In the genomic region with DNA sequence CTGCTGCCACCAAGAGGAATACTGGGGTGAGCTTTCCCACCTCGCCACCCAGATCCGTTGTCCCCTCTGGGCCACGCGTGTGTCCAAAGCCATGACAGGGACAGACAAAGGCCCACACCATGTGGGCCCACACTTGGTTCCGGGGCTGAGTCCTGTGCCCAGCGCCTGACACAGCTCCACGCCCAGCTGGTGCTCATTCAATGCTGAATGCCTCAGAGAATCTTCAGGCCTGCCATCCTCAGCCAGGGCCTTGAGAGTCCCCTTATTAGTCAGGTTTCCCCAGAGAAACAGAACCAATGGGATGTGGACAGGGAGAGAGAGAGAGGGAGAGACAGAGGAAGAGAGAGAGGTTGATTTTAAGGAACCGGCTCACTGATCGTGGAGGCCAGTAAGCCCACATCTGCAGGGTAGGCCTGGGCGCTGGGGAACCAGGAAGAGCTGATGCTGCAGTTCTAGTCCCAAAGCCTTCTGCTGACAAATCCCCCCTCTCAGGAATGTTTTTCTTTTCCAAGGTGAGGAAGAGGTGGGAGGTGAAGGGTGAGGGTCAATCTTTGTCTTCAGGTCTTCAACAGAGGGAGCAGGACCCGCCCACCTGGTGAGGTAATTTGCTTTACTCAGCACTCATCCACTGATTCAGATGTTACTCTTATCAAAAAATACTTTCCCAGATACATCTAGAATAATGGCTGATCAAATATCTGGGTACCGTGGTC, we compare ENCODE assay signal across 1 cellular context.
TF ChIP-seq lines count a peak whose summit lies in the region.

No MANE protein-coding gene starts in this region.

TF ChIP-seq in GM12891, 5 proteins besides CTCF, POLR2A, EP300 and RAD21:
- TF ChIP-seq SPI1 (IDR thresholded peaks at IDR 0.05; ENCODE audit: low read depth, low read length), result no peak
- TF ChIP-seq TAF1 (IDR thresholded peaks at IDR 0.05; ENCODE audit: low read depth, low read length), result no peak
- peak; percentile 73 for TF ChIP-seq POLR2AphosphoS5 (IDR thresholded peaks at IDR 0.05; ENCODE audit: low read depth, low read length)
- peak; percentile 56; the same call in 1 of the 2 replicates for TF ChIP-seq POU2F2 (IDR thresholded peaks at IDR 0.05; ENCODE audit: low read depth, low read length)
- TF ChIP-seq PAX5 (IDR thresholded peaks at IDR 0.05; ENCODE audit: insufficient read depth, low read length, severe bottlenecking), result no peak
